Comparison of ENCODE assay signal across 19 cellular contexts in the genomic region with DNA sequence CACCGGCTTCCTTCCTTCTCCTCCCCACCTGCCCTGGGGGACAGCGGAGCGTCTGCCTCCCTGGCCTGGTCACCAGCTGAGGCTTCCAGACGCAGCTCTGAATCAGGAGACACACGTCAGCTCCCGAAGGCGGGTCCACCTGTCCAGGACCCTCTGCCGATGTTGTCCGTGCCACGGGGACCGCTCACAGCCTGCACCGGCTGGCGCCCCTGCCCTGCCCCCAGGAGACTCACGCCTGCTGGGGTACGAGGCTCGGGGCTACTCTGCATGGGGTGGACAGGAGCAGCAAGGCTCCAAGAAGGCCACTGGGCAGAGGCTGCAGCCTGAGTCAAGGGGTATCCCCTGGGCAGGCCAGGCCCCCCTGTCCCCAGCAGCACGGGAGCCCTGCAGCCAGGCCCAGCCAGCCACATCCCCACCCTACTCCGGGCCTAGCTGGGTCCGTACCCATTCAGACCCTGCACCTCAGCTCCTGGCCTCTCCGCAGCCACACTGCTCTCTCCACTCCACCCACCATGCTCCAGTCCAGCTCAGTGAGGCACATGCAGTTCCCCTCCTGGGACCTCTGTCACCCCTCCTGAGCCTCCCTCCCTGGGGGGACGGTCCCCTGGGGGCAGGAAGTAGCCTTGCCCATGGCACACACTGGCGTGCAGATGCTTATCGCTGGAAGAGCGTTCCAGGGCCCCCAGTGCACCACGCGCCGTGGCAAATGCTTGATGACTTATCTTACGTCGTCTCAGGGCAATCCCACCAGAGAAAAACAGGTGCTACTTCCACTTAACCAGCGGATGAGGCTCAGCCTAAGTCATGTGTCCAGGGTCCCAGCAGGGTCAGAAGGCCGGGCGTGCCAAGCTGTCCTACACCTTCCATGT. TPM values are rescaled to one million over a fixed set of nuclear protein-coding genes. Genes with fewer than 3 reads are reported as not detected.
DNase-seq lines count a peak whose midpoint lies in the region; TF ChIP-seq lines count a peak whose summit lies in the region.
"Had no signal": no experiment of that assay in that cellular context is flagged by ENCODE, and none has a peak within 500 bp of the region (broad histone marks: within the 10 kb centered on the region; RNA-seq: fewer than 3 reads in every experiment).

No MANE protein-coding gene starts in this region.

- H3K27ac Mint-ChIP-seq in activated CD4-positive, alpha-beta memory T cell treated with anti-CD3 and anti-CD28 coated beads for 36 hours = no peak overlapping the region
- H3K27ac Mint-ChIP-seq in activated CD4-positive, alpha-beta memory T cell treated with anti-CD3 and anti-CD28 coated beads, Interleukin-2, amount 10 ng/mL, durations not matched to agents 7 days and 5 days = no peak overlapping the region
- H3K27ac Mint-ChIP-seq in brain = peak overlapping the region in 4 of 5 experiments; percentile 51 to 90 (median 80)
- H3K27ac Mint-ChIP-seq in progenitor cell of endocrine pancreas = peak overlapping the region; percentile 18
- no peak overlapping the region for H3K27ac Mint-ChIP-seq in T-helper 2 cell treated with Interferon-gamma antibody and Interleukin-4, amounts not matched to agents 5 μg/mL and 100 μg/mL, for 36 hours
- H3K27ac Mint-ChIP-seq: activated T-helper 2 cell treated with anti-CD3 and anti-CD28 coated beads, Interferon-gamma antibody, Interleukin-2, Interleukin-4, amounts not matched to agents 10 μg/mL and 5 μg/mL and 100 μg/mL, durations not matched to agents 14 hours and 24 hours and 36 hours; T-cell had no signal

- no peak for TF ChIP-seq POLR2A in NB4 (IDR thresholded peaks at IDR 0.05; ENCODE audit: extremely low read depth, insufficient read length)

- POLR2A ChIA-PET in activated CD4-positive, alpha-beta memory T cell treated with anti-CD3 and anti-CD28 coated beads for 36 hours (lab: Charles Lee) = no interaction called here
- POLR2A ChIA-PET in activated CD4-positive, alpha-beta memory T cell treated with anti-CD3 and anti-CD28 coated beads, Interleukin-2, amount 10 ng/mL, durations not matched to agents 7 days and 5 days (lab: Charles Lee) = no interaction called here
- POLR2A ChIA-PET in GM10248 (lab: Yijun Ruan, JAX) = no interaction called here

- H3K36me3 Mint-ChIP-seq in activated CD4-positive, alpha-beta memory T cell treated with anti-CD3 and anti-CD28 coated beads for 36 hours = no peaks in the 10 kb centered on the region
- no peaks in the 10 kb centered on the region for H3K36me3 Mint-ChIP-seq in activated CD4-positive, alpha-beta memory T cell treated with anti-CD3 and anti-CD28 coated beads, Interleukin-2, amount 10 ng/mL, durations not matched to agents 7 days and 5 days (ENCODE audit: low read depth)
- no peaks in the 10 kb centered on the region for H3K36me3 Mint-ChIP-seq in brain
- no peaks in the 10 kb centered on the region for H3K36me3 Mint-ChIP-seq in progenitor cell of endocrine pancreas (ENCODE audit: insufficient read depth)
- H3K36me3 Mint-ChIP-seq in T-helper 2 cell treated with Interferon-gamma antibody and Interleukin-4, amounts not matched to agents 5 μg/mL and 100 μg/mL, for 36 hours (ENCODE audit: low read depth) = no peaks in the 10 kb centered on the region
- H3K36me3 Mint-ChIP-seq: T-cell had no signal

- CTCF ChIA-PET in activated CD4-positive, alpha-beta memory T cell treated with anti-CD3 and anti-CD28 coated beads for 36 hours (lab: Charles Lee) = no interaction called here
- CTCF ChIA-PET in activated CD4-positive, alpha-beta memory T cell treated with anti-CD3 and anti-CD28 coated beads, Interleukin-2, amount 10 ng/mL, durations not matched to agents 7 days and 5 days (lab: Charles Lee) = no interaction called here
- CTCF ChIA-PET in GM10248 (lab: Yijun Ruan, JAX) = no interaction called here

- peaks cover 4% of the 10 kb centered on the region for H3K4me1 Mint-ChIP-seq in activated CD4-positive, alpha-beta memory T cell treated with anti-CD3 and anti-CD28 coated beads for 36 hours (ENCODE audit: low read depth)
- H3K4me1 Mint-ChIP-seq in activated CD4-positive, alpha-beta memory T cell treated with anti-CD3 and anti-CD28 coated beads, Interleukin-2, amount 10 ng/mL, durations not matched to agents 7 days and 5 days = no peaks in the 10 kb centered on the region
- H3K4me1 Mint-ChIP-seq in brain (peaks cover 3% of the 10 kb centered on the region), progenitor cell of endocrine pancreas (ENCODE audit: low read depth) (no peaks in the 10 kb centered on the region)
- no peaks in the 10 kb centered on the region for H3K4me1 Mint-ChIP-seq in T-helper 2 cell treated with Interferon-gamma antibody and Interleukin-4, amounts not matched to agents 5 μg/mL and 100 μg/mL, for 36 hours (ENCODE audit: low read depth)

- intact Hi-C loops in activated CD4-positive, alpha-beta memory T cell treated with anti-CD3 and anti-CD28 coated beads for 36 hours (cut with micrococcal nuclease) = no loop called here

- H3K4me3 Mint-ChIP-seq in activated CD4-positive, alpha-beta memory T cell treated with anti-CD3 and anti-CD28 coated beads for 36 hours = no peak overlapping the region
- H3K4me3 Mint-ChIP-seq in activated CD4-positive, alpha-beta memory T cell treated with anti-CD3 and anti-CD28 coated beads, Interleukin-2, amount 10 ng/mL, durations not matched to agents 7 days and 5 days = no peak overlapping the region
- H3K4me3 Mint-ChIP-seq in brain (no peak overlapping the region), progenitor cell of endocrine pancreas (ENCODE audit: low read depth) (no peak overlapping the region)
- H3K4me3 Mint-ChIP-seq in T-helper 2 cell treated with Interferon-gamma antibody and Interleukin-4, amounts not matched to agents 5 μg/mL and 100 μg/mL, for 36 hours = no peak overlapping the region

- peak; percentile 24 for DNase-seq in activated CD4-positive, alpha-beta memory T cell treated with anti-CD3 and anti-CD28 coated beads for 36 hours
- DNase-seq in activated CD4-positive, alpha-beta memory T cell treated with anti-CD3 and anti-CD28 coated beads, Interleukin-2, amount 10 ng/mL, durations not matched to agents 7 days and 5 days = no peak
- DNase-seq in NB4 (ENCODE audit: low read depth) (peak; percentile 57), progenitor cell of endocrine pancreas (ENCODE audit: low spot score, unreplicated experiment) (no peak), GM10248 (ENCODE audit: extremely low spot score) (no peak), HCEC 1CT (no peak)
- no peak for DNase-seq in T-helper 2 cell treated with Interferon-gamma antibody and Interleukin-4, amounts not matched to agents 5 μg/mL and 100 μg/mL, for 36 hours (ENCODE audit: low spot score)
- DNase-seq: activated CD4-positive, alpha-beta T cell treated with anti-CD3 and anti-CD28 coated beads for 4 hours; brain microvascular endothelial cell; GOT3; hypothalamus; NCI-H1092 treated with DMSO at 0.1 percent for 48 hours; PC-3; sigmoid colon; stimulated activated CD4-positive, alpha-beta T cell treated with anti-CD3 and anti-CD28 coated beads, Interleukin-4, amount 100 ng/mL, for 24 hours; T-cell had no signal

- no peaks in the 10 kb centered on the region for H3K9me3 Mint-ChIP-seq in activated CD4-positive, alpha-beta memory T cell treated with anti-CD3 and anti-CD28 coated beads for 36 hours
- no peaks in the 10 kb centered on the region for H3K9me3 Mint-ChIP-seq in activated CD4-positive, alpha-beta memory T cell treated with anti-CD3 and anti-CD28 coated beads, Interleukin-2, amount 10 ng/mL, durations not matched to agents 7 days and 5 days
- H3K9me3 Mint-ChIP-seq in brain (no peaks in the 10 kb centered on the region), progenitor cell of endocrine pancreas (ENCODE audit: low read depth) (no peaks in the 10 kb centered on the region)
- H3K9me3 Mint-ChIP-seq in T-helper 2 cell treated with Interferon-gamma antibody and Interleukin-4, amounts not matched to agents 5 μg/mL and 100 μg/mL, for 36 hours = no peaks in the 10 kb centered on the region
- H3K9me3 Mint-ChIP-seq: activated T-helper 2 cell treated with anti-CD3 and anti-CD28 coated beads, Interferon-gamma antibody, Interleukin-2, Interleukin-4, amounts not matched to agents 10 μg/mL and 5 μg/mL and 100 μg/mL, durations not matched to agents 14 hours and 24 hours and 36 hours; T-cell had no signal

- H3K4me3 ChIP-seq in NB4 (ENCODE audit: low read depth, low read length) = no peak overlapping the region
- H3K4me3 ChIP-seq: sigmoid colon had no signal

- peaks cover 6% of the 10 kb centered on the region for H3K27me3 Mint-ChIP-seq in activated CD4-positive, alpha-beta memory T cell treated with anti-CD3 and anti-CD28 coated beads for 36 hours
- no peaks in the 10 kb centered on the region for H3K27me3 Mint-ChIP-seq in activated CD4-positive, alpha-beta memory T cell treated with anti-CD3 and anti-CD28 coated beads, Interleukin-2, amount 10 ng/mL, durations not matched to agents 7 days and 5 days
- no peaks in the 10 kb centered on the region for H3K27me3 Mint-ChIP-seq in brain
- H3K27me3 Mint-ChIP-seq in progenitor cell of endocrine pancreas = no peaks in the 10 kb centered on the region
- no peaks in the 10 kb centered on the region for H3K27me3 Mint-ChIP-seq in T-helper 2 cell treated with Interferon-gamma antibody and Interleukin-4, amounts not matched to agents 5 μg/mL and 100 μg/mL, for 36 hours (ENCODE audit: low read depth)

- TF ChIP-seq CTCF in NB4 (IDR thresholded peaks at IDR 0.05; ENCODE audit: low read depth, low read length) = no peak
- TF ChIP-seq CTCF in brain (conservative IDR thresholded peaks at IDR 0.05) = no peak
- TF ChIP-seq CTCF in progenitor cell of endocrine pancreas (IDR thresholded peaks at IDR 0.05; ENCODE audit: unreplicated experiment) = no peak
- no peak for TF ChIP-seq CTCF in GM10248 (IDR thresholded peaks at IDR 0.05; ENCODE audit: control extremely low read depth, extremely low read depth, low read depth, missing control alignments)

RNA-seq across cellular contexts. Expression of a gene that starts 2.2 kb away (rescaled TPM):
- total RNA-seq in activated CD4-positive, alpha-beta memory T cell treated with anti-CD3 and anti-CD28 coated beads for 36 hours = not detected
- total RNA-seq in activated CD4-positive, alpha-beta memory T cell treated with anti-CD3 and anti-CD28 coated beads, Interleukin-2, amount 10 ng/mL, durations not matched to agents 7 days and 5 days = not detected
- polyA plus RNA-seq in brain (ENCODE audit: insufficient read depth, low read depth, low replicate concordance) = 5.3 TPM
- total RNA-seq in progenitor cell of endocrine pancreas = 1.2 and 1.4 TPM in 2 replicates
- total RNA-seq: activated T-helper 2 cell treated with anti-CD3 and anti-CD28 coated beads, Interferon-gamma antibody, Interleukin-2, Interleukin-4, amounts not matched to agents 10 μg/mL and 5 μg/mL and 100 μg/mL, durations not matched to agents 14 hours and 24 hours and 36 hours; sigmoid colon had no signal
- polyA plus RNA-seq: liver had no signal

RNA-seq across cellular contexts. Expression of a gene that starts 21.3 kb away (rescaled TPM):
- total RNA-seq in activated CD4-positive, alpha-beta memory T cell treated with anti-CD3 and anti-CD28 coated beads for 36 hours = 10 to 100 TPM; 10.6 to 11.3 TPM
- 1 to 10 TPM; 6.0 to 6.5 TPM for total RNA-seq in activated CD4-positive, alpha-beta memory T cell treated with anti-CD3 and anti-CD28 coated beads, Interleukin-2, amount 10 ng/mL, durations not matched to agents 7 days and 5 days
- polyA plus RNA-seq in brain (ENCODE audit: insufficient read depth, low read depth, low replicate concordance) = 83.8 TPM
- 79.2 and 82.2 TPM in 2 replicates for total RNA-seq in progenitor cell of endocrine pancreas

RNA-seq across cellular contexts. Expression of a gene that starts 57.5 kb away (rescaled TPM):
- 10 to 100 TPM; 14.5 to 15.2 TPM for total RNA-seq in activated CD4-positive, alpha-beta memory T cell treated with anti-CD3 and anti-CD28 coated beads for 36 hours
- total RNA-seq in activated CD4-positive, alpha-beta memory T cell treated with anti-CD3 and anti-CD28 coated beads, Interleukin-2, amount 10 ng/mL, durations not matched to agents 7 days and 5 days = 10 to 100 TPM; 11.5 TPM
- 33.5 TPM for polyA plus RNA-seq in brain (ENCODE audit: insufficient read depth, low read depth, low replicate concordance)
- total RNA-seq in progenitor cell of endocrine pancreas = 16.2 and 18.4 TPM in 2 replicates

Comparison
In these comparisons a context has a peak if more than half of its experiments do, and no peak if none do; other contexts are left out.
1. DNase-seq: peak in activated CD4-positive, alpha-beta memory T cell treated with anti-CD3 and anti-CD28 coated beads for 36 hours (single experiment) and NB4 (single experiment); none in activated CD4-positive, alpha-beta memory T cell treated with anti-CD3 and anti-CD28 coated beads, Interleukin-2, amount 10 ng/mL, durations not matched to agents 7 days and 5 days (single experiment), progenitor cell of endocrine pancreas (single experiment), GM10248 (single experiment), HCEC 1CT (single experiment) and T-helper 2 cell treated with Interferon-gamma antibody and Interleukin-4, amounts not matched to agents 5 μg/mL and 100 μg/mL, for 36 hours (single experiment).
2. H3K27ac Mint-ChIP-seq: peak in brain (4 of 5) and progenitor cell of endocrine pancreas (single experiment); none in activated CD4-positive, alpha-beta memory T cell treated with anti-CD3 and anti-CD28 coated beads for 36 hours (single experiment), activated CD4-positive, alpha-beta memory T cell treated with anti-CD3 and anti-CD28 coated beads, Interleukin-2, amount 10 ng/mL, durations not matched to agents 7 days and 5 days (single experiment) and T-helper 2 cell treated with Interferon-gamma antibody and Interleukin-4, amounts not matched to agents 5 μg/mL and 100 μg/mL, for 36 hours (single experiment).